ENCODE assay signal across 9 cellular contexts in genomic region chr2:58428553-58429284, GRCh38.
DNase-seq lines count a peak whose midpoint lies in the region; ATAC-seq and TF ChIP-seq lines count a peak whose summit lies in the region.
"Had no signal": no experiment of that assay in that cellular context is flagged by ENCODE, and none has a peak within 500 bp of the region (broad histone marks: within the 10 kb centered on the region; RNA-seq: fewer than 3 reads in every experiment).

No MANE protein-coding gene starts in this region.

- H3K27me3 ChIP-seq in upper lobe of left lung = no peaks in the 10 kb centered on the region

- TF ChIP-seq EP300 in upper lobe of left lung (IDR thresholded peaks at IDR 0.05) = no peak

- no peak overlapping the region for H3K27ac ChIP-seq in upper lobe of left lung
- H3K27ac ChIP-seq: C4-2B had no signal

- H3K4me1 ChIP-seq in upper lobe of left lung = peaks cover 0 to 20% (median 7%) of the 10 kb centered on the region in 4 donors

- peak; percentile 68 for DNase-seq in NCI-H1694 treated with DMSO at 0.1 percent for 48 hours (lab: John Stamatoyannopoulos, UW)
- no peak for DNase-seq in NCI-H1694 (lab: John Stamatoyannopoulos, UW)
- DNase-seq in anterior cingulate cortex (lab: John Stamatoyannopoulos, UW) = peak in 49 of 58 donors; percentile 6 to 82 (median 59)
- no peak for DNase-seq in left lobe of liver (ENCODE audit: low spot score)
- peak in 1 of 2 donors; percentile 73 for DNase-seq in upper lobe of left lung

- H3K9me3 ChIP-seq in upper lobe of left lung = no peaks in the 10 kb centered on the region

- WGBS in upper lobe of left lung, 2 donors = 7 to 13% methylated on average over 19 to 36 of the region's 43 CpGs

- TF ChIP-seq CTCF in upper lobe of left lung (IDR thresholded peaks at IDR 0.05) = no peak

- peak overlapping the region in 3 of 4 donors; percentile 43 to 55 (median 51) for H3K4me3 ChIP-seq in upper lobe of left lung

- ATAC-seq in HG03135 (IDR thresholded peaks at IDR 0.05; ENCODE audit: unreplicated experiment) (peak; percentile 47), left lobe of liver (peak; percentile 38), upper lobe of left lung (ENCODE audit: low FRiP score in 2 of 2) (no peak), HG03469 (IDR thresholded peaks at IDR 0.05; ENCODE audit: unreplicated experiment) (no peak), GM21515 (IDR thresholded peaks at IDR 0.05; ENCODE audit: unreplicated experiment) (no peak)

- no peaks in the 10 kb centered on the region for H3K36me3 ChIP-seq in upper lobe of left lung

- no peak for TF ChIP-seq POLR2A in upper lobe of left lung (IDR thresholded peaks at IDR 0.05)

Comparison
In these comparisons a context has a peak if more than half of its experiments do, and no peak if none do; other contexts are left out.
1. DNase-seq: peak in NCI-H1694 treated with DMSO at 0.1 percent for 48 hours (single experiment) and anterior cingulate cortex (49 of 58); none in NCI-H1694 (single experiment) and left lobe of liver (single experiment).
2. ATAC-seq: peak in HG03135 (single experiment) and left lobe of liver (single experiment); none in upper lobe of left lung (0 of 2), HG03469 (single experiment) and GM21515 (single experiment).